ENCODE assay signal across 13 cellular contexts in genomic region chr13:46345866-46346265, GRCh38. TPM values are rescaled to one million over a fixed set of nuclear protein-coding genes. Genes with fewer than 3 reads are reported as not detected.
DNase-seq lines count a peak whose midpoint lies in the region; ATAC-seq and TF ChIP-seq lines count a peak whose summit lies in the region.
"Had no signal": no experiment of that assay in that cellular context is flagged by ENCODE, and none has a peak within 500 bp of the region (broad histone marks: within the 10 kb centered on the region; RNA-seq: fewer than 3 reads in every experiment).

No MANE protein-coding gene starts in this region.

- H3K36me3 Mint-ChIP-seq in progenitor cell of endocrine pancreas (ENCODE audit: insufficient read depth) = no peaks in the 10 kb centered on the region
- H3K36me3 Mint-ChIP-seq: CD4-positive, CD25-positive, alpha-beta regulatory T cell had no signal

- intact Hi-C loops in lower lobe of right lung (cut with DNase I) = no loop called here

- peaks cover 5% of the 10 kb centered on the region for H3K9me3 Mint-ChIP-seq in progenitor cell of endocrine pancreas (ENCODE audit: low read depth)

- H3K4me3 Mint-ChIP-seq in progenitor cell of endocrine pancreas (ENCODE audit: low read depth) = no peak overlapping the region
- H3K4me3 Mint-ChIP-seq: CD4-positive, CD25-positive, alpha-beta regulatory T cell had no signal

- peak overlapping the region; percentile 45 for H3K27ac Mint-ChIP-seq in progenitor cell of endocrine pancreas
- H3K27ac Mint-ChIP-seq: CD4-positive, CD25-positive, alpha-beta regulatory T cell had no signal

- DNase-seq in AG10803 (ENCODE audit: low read depth) = peak; percentile 55
- peak; percentile 60 for DNase-seq in LHCN-M2 (ENCODE audit: low read depth)
- DNase-seq in fibroblast of peridontal ligament (ENCODE audit: extremely low read depth) = peak; percentile 66
- DNase-seq in progenitor cell of endocrine pancreas (ENCODE audit: low spot score, unreplicated experiment) = no peak
- no peak for DNase-seq in lower lobe of right lung
- DNase-seq in NCI-H1436 treated with DMSO at 0.1 percent for 48 hours (lab: John Stamatoyannopoulos, UW) = no peak
- DNase-seq in iPS-NIHi11 (ENCODE audit: low spot score) = no peak
- DNase-seq: Caco-2; CD4-positive, CD25-positive, alpha-beta regulatory T cell; DMS53; KBM-7; NCI-H2081 treated with DMSO at 0.1 percent for 48 hours; NCI-H226 had no signal

- H3K4me3 ChIP-seq in AG10803 (ENCODE audit: low read length) (no peak overlapping the region), lower lobe of right lung (no peak overlapping the region)

- ATAC-seq in lower lobe of right lung = no peak

- peaks cover 10% of the 10 kb centered on the region for H3K4me1 ChIP-seq in lower lobe of right lung
- H3K4me1 ChIP-seq: Caco-2 had no signal

- no peak overlapping the region for H3K27ac ChIP-seq in lower lobe of right lung

- H3K27me3 ChIP-seq in lower lobe of right lung (ENCODE audit: low read depth) = no peaks in the 10 kb centered on the region

- no peaks in the 10 kb centered on the region for H3K9me3 ChIP-seq in lower lobe of right lung
- H3K9me3 ChIP-seq: Caco-2 had no signal

- H3K4me1 Mint-ChIP-seq in progenitor cell of endocrine pancreas (ENCODE audit: low read depth) = peaks cover 21% of the 10 kb centered on the region

- H3K36me3 ChIP-seq in lower lobe of right lung = no peaks in the 10 kb centered on the region

- no peak for TF ChIP-seq CTCF in AG10803 (conservative IDR thresholded peaks at IDR 0.05; ENCODE audit: low read length)
- TF ChIP-seq CTCF in progenitor cell of endocrine pancreas (IDR thresholded peaks at IDR 0.05; ENCODE audit: unreplicated experiment) = no peak
- no peak for TF ChIP-seq CTCF in lower lobe of right lung (IDR thresholded peaks at IDR 0.05)

- H3K27me3 Mint-ChIP-seq in progenitor cell of endocrine pancreas = no peaks in the 10 kb centered on the region

RNA-seq across cellular contexts. Expression of gene RUBCNL, which starts 41.2 kb away (rescaled TPM):
- total RNA-seq in LHCN-M2 (2014; rRNA removed) = 0.06 and 0.13 TPM in 2 replicates
- 0.06 TPM for polyA plus RNA-seq in LHCN-M2 (2012)
- 1.4 and 2.1 TPM in 2 replicates for total RNA-seq in progenitor cell of endocrine pancreas
- 3.5 TPM for total RNA-seq in lower lobe of right lung
- total RNA-seq: CD4-positive, CD25-positive, alpha-beta regulatory T cell had no signal

Comparison
In these comparisons a context has a peak if more than half of its experiments do, and no peak if none do; other contexts are left out.
1. DNase-seq: peak in AG10803 (single experiment), LHCN-M2 (single experiment) and fibroblast of peridontal ligament (single experiment); none in progenitor cell of endocrine pancreas (single experiment), lower lobe of right lung (single experiment), NCI-H1436 treated with DMSO at 0.1 percent for 48 hours (single experiment) and iPS-NIHi11 (single experiment).